Comparison of ENCODE assay signal across 8 cellular contexts in genomic region chr6:105452924-105453756, GRCh38. TPM values are rescaled to one million over a fixed set of nuclear protein-coding genes. Genes with fewer than 3 reads are reported as not detected.
A peak's percentile ranks its signal among the peaks of the same experiment; 100 is the strongest.
DNase-seq lines count a peak whose midpoint lies in the region; ATAC-seq, FAIRE-seq and TF ChIP-seq lines count a peak whose summit lies in the region.

No MANE protein-coding gene starts in this region.

- CTCF ChIA-PET in GM12878 (lab: Yijun Ruan, JAX), result interaction anchor here (0.6 to 10.6 kb wide), 20 partner anchors 9 to 848 kb away, joined by 3 to 95 read pairs (median 4); partner anchors contain the start of gene PRDM1

- no peak for TF ChIP-seq POLR2A in GM12878 (IDR thresholded peaks at IDR 0.05; ENCODE audit: low read depth, low read length)

- no peaks in the 10 kb centered on the region for H3K79me2 ChIP-seq in GM12878 (ENCODE audit: control insufficient read depth, insufficient read depth, low read length)

- H3K4me1 Mint-ChIP-seq in mesothelial cell of epicardium, result no peaks in the 10 kb centered on the region

- H3K4me2 ChIP-seq in GM12878 (ENCODE audit: control insufficient read depth, insufficient read depth), result peak overlapping the region; percentile 47; the same call in 1 of the 2 replicates

- TSS peak; percentile 73 for BruUV-seq in GM12878 (replicated peaks; lab: Mats Ljungman, UMichigan)

- peak overlapping the region; percentile 35 for H3K27ac ChIP-seq in GM12878 (ENCODE audit: control insufficient read depth, insufficient read depth)

- intact Hi-C loops in GM12878 (cut with micrococcal nuclease; ENCODE audit: unreplicated experiment), result no loop called here

- H3K27me3 ChIP-seq in GM12878 (replicated peaks in 1 of 2; ENCODE audit: control insufficient read depth in 2 of 2, insufficient read depth in 2 of 2, low read length in 1 of 2), result no peaks in the 10 kb centered on the region

- peaks cover 7% of the 10 kb centered on the region for H3K9me3 ChIP-seq in GM12878 (replicated peaks; ENCODE audit: control insufficient read depth, insufficient read depth, low read length)

- TF ChIP-seq EP300 in GM12878 (IDR thresholded peaks at IDR 0.05; ENCODE audit: borderline replicate concordance in 1 of 2, control insufficient read depth in 1 of 2, low read depth in 2 of 2, low read length in 2 of 2), result peak; percentile 49 to 63; a peak in 3 of 4 replicates

- no peaks in the 10 kb centered on the region for H4K20me1 ChIP-seq in GM12878 (ENCODE audit: control insufficient read depth, insufficient read depth)

- peak overlapping the region; percentile 18 for H3K9ac ChIP-seq in GM12878 (ENCODE audit: control insufficient read depth, insufficient read depth, low read length)

- no peaks in the 10 kb centered on the region for H3K36me3 ChIP-seq in GM12878 (ENCODE audit: control insufficient read depth in 2 of 2, insufficient read depth in 2 of 2, low read length in 1 of 2)

- no peak for TF ChIP-seq CTCF in GM12878 (IDR thresholded peaks at IDR 0.05 in 2 of 3, conservative IDR thresholded peaks at IDR 0.05 in 1 of 3; ENCODE audit: control insufficient read depth in 2 of 3, extremely low read depth in 1 of 3, insufficient read depth in 1 of 3, low read depth in 3 of 3, low read length in 3 of 3)
- TF ChIP-seq CTCF in mesothelial cell of epicardium (IDR thresholded peaks at IDR 0.05; ENCODE audit: unreplicated experiment), result no peak

- H3K4me3 ChIP-seq in GM12878, result no peak overlapping the region

- H3K27me3 Mint-ChIP-seq in mesothelial cell of epicardium (ENCODE audit: low read depth), result peaks cover 28% of the 10 kb centered on the region

- peak; percentile 5 for DNase-seq in stimulated activated CD4-positive, alpha-beta T cell treated with anti-CD3 and anti-CD28 coated beads, Interleukin-12 subunit alpha, Interleukin-12 subunit beta, amount 100 ng/mL, for 4 hours
- DNase-seq in stimulated activated CD4-positive, alpha-beta T cell treated with anti-CD3 and anti-CD28 coated beads, Interleukin-2, amount 100 ng/mL, for 48 hours, result no peak
- DNase-seq in NCI-H82 (lab: John Stamatoyannopoulos, UW) (peak; percentile 20), GM12878 (ENCODE audit: low read depth, low spot score) (peak; percentile 54), mesothelial cell of epicardium (ENCODE audit: low spot score in 2 of 2, unreplicated experiment in 2 of 2) (no peak), HuH-7 (ENCODE audit: low spot score) (no peak)
- peak; percentile 50 for DNase-seq in stimulated activated CD8-positive, alpha-beta memory T cell treated with anti-CD3 and anti-CD28 coated beads, Interleukin-12 subunit alpha, Interleukin-12 subunit beta, amount 100 ng/mL, for 4 hours (ENCODE audit: low read depth)

- in situ Hi-C loops in GM12878 (cut with MboI), result loop anchor here (25.0 kb wide), 1 partner anchor 1059 kb away; no protein-coding TSS in a partner anchor

- RAD21 ChIA-PET in GM12878 (lab: Charles Lee; ENCODE audit: unreplicated experiment), result interaction anchor here (0.6 to 9.4 kb wide), 33 partner anchors 10 to 1067 kb away, joined by 3 to 184 read pairs (median 4); no protein-coding TSS in a partner anchor

- H3K9me3 Mint-ChIP-seq in mesothelial cell of epicardium, result peaks cover 8% of the 10 kb centered on the region

- H3K4me1 ChIP-seq in GM12878 (ENCODE audit: control insufficient read depth, insufficient read depth, low read length), result peaks cover 15% of the 10 kb centered on the region

- SMC1A ChIA-PET in GM12878 (lab: Charles Lee; ENCODE audit: uncharacterized antibody, unreplicated experiment), result interaction anchor here (0.7 to 10.8 kb wide), 33 partner anchors 8 to 820 kb away, joined by 3 to 90 read pairs (median 5); partner anchors contain the start of gene PRDM1

- H2AFZ ChIP-seq in GM12878 (ENCODE audit: control insufficient read depth, low read depth, low read length), result peak overlapping the region; percentile 87

- ATAC-seq in GM12878 (peak; percentile 89), GM19324 (IDR thresholded peaks at IDR 0.05; ENCODE audit: low FRiP score, unreplicated experiment) (no peak)

- WGBS in GM12878 (ENCODE audit: insufficient coverage, insufficient replicate concordance, low lambda C conversion rate, missing lambda C conversion rate), result 13% methylated on average over 8 of the region's 8 CpGs

- no peak for FAIRE-seq in GM12878 (lab: Jason Lieb, UNC)

- H3K4me3 Mint-ChIP-seq in mesothelial cell of epicardium, result no peak overlapping the region

- no peak for TF ChIP-seq RAD21 in GM12878 (IDR thresholded peaks at IDR 0.05; ENCODE audit: insufficient read depth, low read depth, low read length)

- H3K27ac Mint-ChIP-seq in mesothelial cell of epicardium, result no peak overlapping the region

- no peaks in the 10 kb centered on the region for H3K36me3 Mint-ChIP-seq in mesothelial cell of epicardium

- POLR2A ChIA-PET in GM12878 (lab: Charles Lee), result interaction anchor here (0.5 to 3.2 kb wide), 19 partner anchors 10 to 873 kb away, joined by 3 to 41 read pairs (median 4); partner anchors contain the start of gene PRDM1

TF ChIP-seq in GM12878, 131 proteins besides CTCF, POLR2A, EP300 and RAD21 (continues in another document):
- no peak for TF ChIP-seq CBX5 (IDR thresholded peaks at IDR 0.05; ENCODE audit: low read depth)
- TF ChIP-seq CHD4 (IDR thresholded peaks at IDR 0.05), result no peak
- peak; percentile 64; the same call in 1 of the 2 replicates for TF ChIP-seq ZNF217 (IDR thresholded peaks at IDR 0.05)
- TF ChIP-seq PAX5 (IDR thresholded peaks at IDR 0.05; ENCODE audit: borderline replicate concordance, low read depth, low read length), result no peak
- TF ChIP-seq ZNF207 (IDR thresholded peaks at IDR 0.05; ENCODE audit: borderline replicate concordance), result peak; percentile 56; the same call in 1 of the 2 replicates
- no peak for TF ChIP-seq RUNX3 (IDR thresholded peaks at IDR 0.05; ENCODE audit: low read length)
- no peak for TF ChIP-seq MLLT1 (IDR thresholded peaks at IDR 0.05)
- no peak for TF ChIP-seq WRNIP1 (IDR thresholded peaks at IDR 0.05; ENCODE audit: borderline replicate concordance, low read depth, low read length)
- no peak for TF ChIP-seq REST (IDR thresholded peaks at IDR 0.05; ENCODE audit: low read depth, low read length)

RNA-seq across cellular contexts. Expression of gene PREP, which starts 50.3 kb away (rescaled TPM):
- 41.2 and 42.9 TPM in 2 replicates for total RNA-seq in GM12878 (2013; cell fraction: nucleolus; rRNA removed)
- total RNA-seq in GM12878 (2014; rRNA removed) (12.0 and 12.4 TPM in 2 replicates), GM12878 (2014; rRNA removed; fragmentation: Illumina TruSeq; extraction: Trizol) (14.3 and 14.7 TPM in 2 replicates), GM12878 (2021) (24.7 and 26.2 TPM in 2 replicates), mesothelial cell of epicardium (45.2 to 47.8 TPM (median 47.4 TPM) in 3 replicates)
- 15.4 TPM for polyA plus RNA-seq in GM12878 (2011; ENCODE audit: low read depth)
- polyA plus RNA-seq in GM12878 (2011; rRNA removed) (21.7 and 22.0 TPM in 2 replicates), GM12878 (2014; fragmentation: Illumina TruSeq; extraction: Trizol) (23.8 and 27.8 TPM in 2 replicates), GM12878 (2014; fragmentation: Nextera tagmentation; extraction: Ambion mirVana) (1 to 10 TPM; 6.5 to 9.9 TPM), GM12878 (2014; rRNA removed) (10.2 and 13.3 TPM in 2 replicates), GM12878 (2016; fragmentation: Nextera tagmentation; extraction: Ambion mirVana) (10 to 100 TPM; 27.0 to 33.6 TPM)
- 16.9 and 24.2 TPM in 2 replicates for polyA plus RNA-seq in GM12878 (2011; cell fraction: cytosol; rRNA removed)
- polyA plus RNA-seq in GM12878 (2011; cell fraction: nucleus; rRNA removed), result 31.2 and 49.7 TPM in 2 replicates
- polyA plus RNA-seq in GM12878 (2012), result 16.3 and 22.0 TPM in 2 replicates
- polyA minus RNA-seq in GM12878 (2011; rRNA and poly(A)+ RNA removed), result 29.8 and 34.0 TPM in 2 replicates
- polyA minus RNA-seq in GM12878 (2011; cell fraction: cytosol; rRNA and poly(A)+ RNA removed), result 11.2 and 13.8 TPM in 2 replicates
- polyA minus RNA-seq in GM12878 (2011; cell fraction: nucleus; rRNA and poly(A)+ RNA removed), result 21.2 and 35.5 TPM in 2 replicates

Comparison
In these comparisons a context has a peak if more than half of its experiments do, and no peak if none do; other contexts are left out.
1. DNase-seq: peak in stimulated activated CD4-positive, alpha-beta T cell treated with anti-CD3 and anti-CD28 coated beads, Interleukin-12 subunit alpha, Interleukin-12 subunit beta, amount 100 ng/mL, for 4 hours (single experiment), NCI-H82 (single experiment), GM12878 (single experiment) and stimulated activated CD8-positive, alpha-beta memory T cell treated with anti-CD3 and anti-CD28 coated beads, Interleukin-12 subunit alpha, Interleukin-12 subunit beta, amount 100 ng/mL, for 4 hours (single experiment); none in stimulated activated CD4-positive, alpha-beta T cell treated with anti-CD3 and anti-CD28 coated beads, Interleukin-2, amount 100 ng/mL, for 48 hours (0 of 2), mesothelial cell of epicardium (0 of 2) and HuH-7 (single experiment).